Comparison of ENCODE assay signal across 24 cellular contexts in genomic region chr1:27882543-27882903, GRCh38. TPM values are rescaled to one million over a fixed set of nuclear protein-coding genes. Genes with fewer than 3 reads are reported as not detected.
DNase-seq lines count a peak whose midpoint lies in the region; ATAC-seq and TF ChIP-seq lines count a peak whose summit lies in the region.
"Had no signal": no experiment of that assay in that cellular context is flagged by ENCODE, and none has a peak within 500 bp of the region (broad histone marks: within the 10 kb centered on the region; RNA-seq: fewer than 3 reads in every experiment).

No MANE protein-coding gene starts in this region.

- no peak overlapping the region for H3K27ac ChIP-seq in WERI-Rb-1
- H3K27ac ChIP-seq: ascending aorta, BLaER1, GM23248, neural progenitor cell, SJCRH30, tibial artery had no signal

- peaks cover 9% of the 10 kb centered on the region for H3K36me3 ChIP-seq in WERI-Rb-1
- H3K36me3 ChIP-seq in H7 (replicated peaks; ENCODE audit: control insufficient read depth, insufficient read depth, low read length) = peaks cover 22% of the 10 kb centered on the region
- H3K36me3 ChIP-seq: neural progenitor cell, SJCRH30 had no signal

- H3K9me3 ChIP-seq in WERI-Rb-1 (ENCODE audit: severe bottlenecking) = no peaks in the 10 kb centered on the region
- H3K9me3 ChIP-seq: ascending aorta, BLaER1, SJCRH30, tibial artery had no signal

- H3K4me1 Mint-ChIP-seq in stimulated activated naive CD8-positive, alpha-beta T cell treated with anti-CD3 and anti-CD28 coated beads, Interleukin-15, Interleukin-2, amounts not matched to agents 100 ng/mL and 50 ng/mL, for 24 hours (ENCODE audit: low read depth) = peaks cover 56% of the 10 kb centered on the region
- peaks cover 50% of the 10 kb centered on the region for H3K4me1 Mint-ChIP-seq in stimulated activated naive CD8-positive, alpha-beta T cell treated with anti-CD3 and anti-CD28 coated beads, Interleukin-15, amount 100 ng/mL, for 72 hours
- peaks cover 48% of the 10 kb centered on the region for H3K4me1 Mint-ChIP-seq in activated T-helper 2 cell treated with anti-CD3 and anti-CD28 coated beads, Interferon-gamma antibody, Interleukin-2, Interleukin-4, amounts not matched to agents 10 μg/mL and 5 μg/mL and 100 μg/mL, durations not matched to agents 14 hours and 24 hours and 36 hours (ENCODE audit: low read depth)
- H3K4me1 Mint-ChIP-seq in natural killer cell treated with Interleukin-12 subunit alpha and Interleukin-12 subunit beta and Interleukin-15 and Interleukin-18, amount 100 ng/mL, for 72 hours (ENCODE audit: low read depth in 2 of 2) = peaks cover 53 to 66% of the 10 kb centered on the region in 2 donors
- H3K4me1 Mint-ChIP-seq: neural progenitor cell, WTC11 had no signal

- H3K27ac Mint-ChIP-seq in stimulated activated naive CD8-positive, alpha-beta T cell treated with anti-CD3 and anti-CD28 coated beads, Interleukin-15, Interleukin-2, amounts not matched to agents 100 ng/mL and 50 ng/mL, for 24 hours = peak overlapping the region; percentile 5
- no peak overlapping the region for H3K27ac Mint-ChIP-seq in stimulated activated naive CD8-positive, alpha-beta T cell treated with anti-CD3 and anti-CD28 coated beads, Interleukin-15, amount 100 ng/mL, for 72 hours
- H3K27ac Mint-ChIP-seq in activated T-helper 2 cell treated with anti-CD3 and anti-CD28 coated beads, Interferon-gamma antibody, Interleukin-2, Interleukin-4, amounts not matched to agents 10 μg/mL and 5 μg/mL and 100 μg/mL, durations not matched to agents 14 hours and 24 hours and 36 hours = peak overlapping the region; percentile 26
- peak overlapping the region; percentile 67 to 97 for H3K27ac Mint-ChIP-seq in natural killer cell treated with Interleukin-12 subunit alpha and Interleukin-12 subunit beta and Interleukin-15 and Interleukin-18, amount 100 ng/mL, for 72 hours
- H3K27ac Mint-ChIP-seq: neural progenitor cell had no signal

- no peaks in the 10 kb centered on the region for H3K27me3 Mint-ChIP-seq in stimulated activated naive CD8-positive, alpha-beta T cell treated with anti-CD3 and anti-CD28 coated beads, Interleukin-15, Interleukin-2, amounts not matched to agents 100 ng/mL and 50 ng/mL, for 24 hours
- H3K27me3 Mint-ChIP-seq in stimulated activated naive CD8-positive, alpha-beta T cell treated with anti-CD3 and anti-CD28 coated beads, Interleukin-15, amount 100 ng/mL, for 72 hours = no peaks in the 10 kb centered on the region
- H3K27me3 Mint-ChIP-seq in activated T-helper 2 cell treated with anti-CD3 and anti-CD28 coated beads, Interferon-gamma antibody, Interleukin-2, Interleukin-4, amounts not matched to agents 10 μg/mL and 5 μg/mL and 100 μg/mL, durations not matched to agents 14 hours and 24 hours and 36 hours (ENCODE audit: low read depth) = no peaks in the 10 kb centered on the region
- H3K27me3 Mint-ChIP-seq in natural killer cell treated with Interleukin-12 subunit alpha and Interleukin-12 subunit beta and Interleukin-15 and Interleukin-18, amount 100 ng/mL, for 72 hours = no peaks in the 10 kb centered on the region

- no peaks in the 10 kb centered on the region for H3K9me3 Mint-ChIP-seq in stimulated activated naive CD8-positive, alpha-beta T cell treated with anti-CD3 and anti-CD28 coated beads, Interleukin-15, Interleukin-2, amounts not matched to agents 100 ng/mL and 50 ng/mL, for 24 hours
- no peaks in the 10 kb centered on the region for H3K9me3 Mint-ChIP-seq in stimulated activated naive CD8-positive, alpha-beta T cell treated with anti-CD3 and anti-CD28 coated beads, Interleukin-15, amount 100 ng/mL, for 72 hours
- H3K9me3 Mint-ChIP-seq in activated T-helper 2 cell treated with anti-CD3 and anti-CD28 coated beads, Interferon-gamma antibody, Interleukin-2, Interleukin-4, amounts not matched to agents 10 μg/mL and 5 μg/mL and 100 μg/mL, durations not matched to agents 14 hours and 24 hours and 36 hours = no peaks in the 10 kb centered on the region
- H3K9me3 Mint-ChIP-seq in natural killer cell treated with Interleukin-12 subunit alpha and Interleukin-12 subunit beta and Interleukin-15 and Interleukin-18, amount 100 ng/mL, for 72 hours = no peaks in the 10 kb centered on the region
- H3K9me3 Mint-ChIP-seq: neural progenitor cell, WTC11 had no signal

- H3K27me3 ChIP-seq in WERI-Rb-1 (ENCODE audit: insufficient read depth, low read depth, severe bottlenecking) (no peaks in the 10 kb centered on the region), H7 (ENCODE audit: control insufficient read depth, insufficient read depth, low read length) (no peaks in the 10 kb centered on the region)
- H3K27me3 ChIP-seq: ascending aorta, BLaER1, neural progenitor cell, SJCRH30, tibial artery had no signal

- H3K4me3 Mint-ChIP-seq in stimulated activated naive CD8-positive, alpha-beta T cell treated with anti-CD3 and anti-CD28 coated beads, Interleukin-15, Interleukin-2, amounts not matched to agents 100 ng/mL and 50 ng/mL, for 24 hours = no peak overlapping the region
- no peak overlapping the region for H3K4me3 Mint-ChIP-seq in stimulated activated naive CD8-positive, alpha-beta T cell treated with anti-CD3 and anti-CD28 coated beads, Interleukin-15, amount 100 ng/mL, for 72 hours
- H3K4me3 Mint-ChIP-seq in activated T-helper 2 cell treated with anti-CD3 and anti-CD28 coated beads, Interferon-gamma antibody, Interleukin-2, Interleukin-4, amounts not matched to agents 10 μg/mL and 5 μg/mL and 100 μg/mL, durations not matched to agents 14 hours and 24 hours and 36 hours (ENCODE audit: low read depth) = no peak overlapping the region
- H3K4me3 Mint-ChIP-seq in natural killer cell treated with Interleukin-12 subunit alpha and Interleukin-12 subunit beta and Interleukin-15 and Interleukin-18, amount 100 ng/mL, for 72 hours = no peak overlapping the region
- H3K4me3 Mint-ChIP-seq: neural progenitor cell, WTC11 had no signal

- intact Hi-C loops in activated T-helper 2 cell treated with anti-CD3 and anti-CD28 coated beads, Interferon-gamma antibody, Interleukin-2, Interleukin-4, amounts not matched to agents 10 μg/mL and 5 μg/mL and 100 μg/mL, durations not matched to agents 14 hours and 24 hours and 36 hours (cut with micrococcal nuclease) = no loop called here

- H3K36me3 Mint-ChIP-seq in stimulated activated naive CD8-positive, alpha-beta T cell treated with anti-CD3 and anti-CD28 coated beads, Interleukin-15, Interleukin-2, amounts not matched to agents 100 ng/mL and 50 ng/mL, for 24 hours (ENCODE audit: low read depth) = peaks cover 59% of the 10 kb centered on the region
- H3K36me3 Mint-ChIP-seq in activated T-helper 2 cell treated with anti-CD3 and anti-CD28 coated beads, Interferon-gamma antibody, Interleukin-2, Interleukin-4, amounts not matched to agents 10 μg/mL and 5 μg/mL and 100 μg/mL, durations not matched to agents 14 hours and 24 hours and 36 hours (ENCODE audit: low read depth) = peaks cover 85% of the 10 kb centered on the region
- H3K36me3 Mint-ChIP-seq in natural killer cell treated with Interleukin-12 subunit alpha and Interleukin-12 subunit beta and Interleukin-15 and Interleukin-18, amount 100 ng/mL, for 72 hours = peaks cover 23% of the 10 kb centered on the region

- no peak overlapping the region for H3K4me3 ChIP-seq in WERI-Rb-1 (ENCODE audit: low read depth, low read length)
- H3K4me3 ChIP-seq in H7 (ENCODE audit: insufficient read depth, low read depth, low read length) = no peak overlapping the region
- H3K4me3 ChIP-seq: ascending aorta, BLaER1, GM23248, neural progenitor cell, SJCRH30, tibial artery had no signal

- no peak for ATAC-seq in stimulated activated naive CD8-positive, alpha-beta T cell treated with anti-CD3 and anti-CD28 coated beads, Interleukin-15, amount 100 ng/mL, for 72 hours
- ATAC-seq in natural killer cell treated with Interleukin-12 subunit alpha and Interleukin-12 subunit beta and Interleukin-15 and Interleukin-18, amount 100 ng/mL, for 72 hours = no peak
- ATAC-seq: left cardiac atrium, WTC11 had no signal

- no peak for TF ChIP-seq CTCF in WERI-Rb-1 (IDR thresholded peaks at IDR 0.05; ENCODE audit: low read depth, low read length)

- no peak for DNase-seq in stimulated activated naive CD8-positive, alpha-beta T cell treated with anti-CD3 and anti-CD28 coated beads, Interleukin-15, amount 100 ng/mL, for 72 hours
- no peak for DNase-seq in activated T-helper 2 cell treated with anti-CD3 and anti-CD28 coated beads, Interferon-gamma antibody, Interleukin-2, Interleukin-4, amounts not matched to agents 10 μg/mL and 5 μg/mL and 100 μg/mL, durations not matched to agents 14 hours and 24 hours and 36 hours (ENCODE audit: low spot score)
- DNase-seq in natural killer cell treated with Interleukin-12 subunit alpha and Interleukin-12 subunit beta and Interleukin-15 and Interleukin-18, amount 100 ng/mL, for 72 hours (ENCODE audit: low spot score) = no peak
- DNase-seq in NCI-H1092 treated with DMSO at 0.1 percent for 48 hours (lab: John Stamatoyannopoulos, UW) (no peak), WERI-Rb-1 (no peak), H7 (no peak)
- DNase-seq: activated CD4-positive, alpha-beta T cell treated with anti-CD3 and anti-CD28 coated beads, Interleukin-2, amount 50 U/mL, for 1 hour; DMS79 treated with DMSO at 0.1 percent for 48 hours; effector CD4-positive, alpha-beta T cell; GDM1; GM23248; hippocampal formation; left cardiac atrium; NCI-H1092; NCI-H187; SJCRH30; small intestine; tibial artery had no signal

RNA-seq across cellular contexts. Expression of gene THEMIS2, which starts 10.2 kb away (rescaled TPM):
- 25.1 and 29.1 TPM in 2 replicates for total RNA-seq in activated T-helper 2 cell treated with anti-CD3 and anti-CD28 coated beads, Interferon-gamma antibody, Interleukin-2, Interleukin-4, amounts not matched to agents 10 μg/mL and 5 μg/mL and 100 μg/mL, durations not matched to agents 14 hours and 24 hours and 36 hours
- total RNA-seq in natural killer cell treated with Interleukin-12 subunit alpha and Interleukin-12 subunit beta and Interleukin-15 and Interleukin-18, amount 100 ng/mL, for 72 hours = 10 to 100 TPM; 38.4 to 51.9 TPM
- 27.5 and 38.7 TPM in 2 replicates for total RNA-seq in H7 (2014; rRNA removed; shearing (Covaris generic))

RNA-seq across cellular contexts. Expression of gene RPA2, which starts 31.9 kb away (rescaled TPM):
- total RNA-seq in activated T-helper 2 cell treated with anti-CD3 and anti-CD28 coated beads, Interferon-gamma antibody, Interleukin-2, Interleukin-4, amounts not matched to agents 10 μg/mL and 5 μg/mL and 100 μg/mL, durations not matched to agents 14 hours and 24 hours and 36 hours = 80.7 and 80.8 TPM in 2 replicates
- total RNA-seq in natural killer cell treated with Interleukin-12 subunit alpha and Interleukin-12 subunit beta and Interleukin-15 and Interleukin-18, amount 100 ng/mL, for 72 hours = 10 to 100 TPM; 54.7 to 79.8 TPM
- total RNA-seq in H7 (2014; rRNA removed; shearing (Covaris generic)) = 99.0 and 107 TPM in 2 replicates

RNA-seq across cellular contexts. Expression of gene PPP1R8, which starts 51.9 kb away (rescaled TPM):
- 67.3 and 71.8 TPM in 2 replicates for total RNA-seq in activated T-helper 2 cell treated with anti-CD3 and anti-CD28 coated beads, Interferon-gamma antibody, Interleukin-2, Interleukin-4, amounts not matched to agents 10 μg/mL and 5 μg/mL and 100 μg/mL, durations not matched to agents 14 hours and 24 hours and 36 hours
- 10 to 100 TPM; 65.1 to 69.7 TPM for total RNA-seq in natural killer cell treated with Interleukin-12 subunit alpha and Interleukin-12 subunit beta and Interleukin-15 and Interleukin-18, amount 100 ng/mL, for 72 hours
- 83.0 and 95.3 TPM in 2 replicates for total RNA-seq in H7 (2014; rRNA removed; shearing (Covaris generic))

RNA-seq across cellular contexts. Expression of gene SMPDL3B, which starts 52.3 kb away (rescaled TPM):
- 0.37 and 0.44 TPM in 2 replicates for total RNA-seq in activated T-helper 2 cell treated with anti-CD3 and anti-CD28 coated beads, Interferon-gamma antibody, Interleukin-2, Interleukin-4, amounts not matched to agents 10 μg/mL and 5 μg/mL and 100 μg/mL, durations not matched to agents 14 hours and 24 hours and 36 hours
- total RNA-seq in natural killer cell treated with Interleukin-12 subunit alpha and Interleukin-12 subunit beta and Interleukin-15 and Interleukin-18, amount 100 ng/mL, for 72 hours = under 1 TPM; 0.33 to 0.95 TPM
- 8.6 and 14.8 TPM in 2 replicates for total RNA-seq in H7 (2014; rRNA removed; shearing (Covaris generic))
- total RNA-seq: ascending aorta, GM23248, RPMI7951 had no signal

Comparison
In these comparisons a context has a peak if more than half of its experiments do, and no peak if none do; other contexts are left out.
1. H3K27ac Mint-ChIP-seq: peak in stimulated activated naive CD8-positive, alpha-beta T cell treated with anti-CD3 and anti-CD28 coated beads, Interleukin-15, Interleukin-2, amounts not matched to agents 100 ng/mL and 50 ng/mL, for 24 hours (single experiment), activated T-helper 2 cell treated with anti-CD3 and anti-CD28 coated beads, Interferon-gamma antibody, Interleukin-2, Interleukin-4, amounts not matched to agents 10 μg/mL and 5 μg/mL and 100 μg/mL, durations not matched to agents 14 hours and 24 hours and 36 hours (single experiment) and natural killer cell treated with Interleukin-12 subunit alpha and Interleukin-12 subunit beta and Interleukin-15 and Interleukin-18, amount 100 ng/mL, for 72 hours (2 of 2); none in stimulated activated naive CD8-positive, alpha-beta T cell treated with anti-CD3 and anti-CD28 coated beads, Interleukin-15, amount 100 ng/mL, for 72 hours (0 of 2).